ENCODE assay signal across 16 cellular contexts in the genomic region with DNA sequence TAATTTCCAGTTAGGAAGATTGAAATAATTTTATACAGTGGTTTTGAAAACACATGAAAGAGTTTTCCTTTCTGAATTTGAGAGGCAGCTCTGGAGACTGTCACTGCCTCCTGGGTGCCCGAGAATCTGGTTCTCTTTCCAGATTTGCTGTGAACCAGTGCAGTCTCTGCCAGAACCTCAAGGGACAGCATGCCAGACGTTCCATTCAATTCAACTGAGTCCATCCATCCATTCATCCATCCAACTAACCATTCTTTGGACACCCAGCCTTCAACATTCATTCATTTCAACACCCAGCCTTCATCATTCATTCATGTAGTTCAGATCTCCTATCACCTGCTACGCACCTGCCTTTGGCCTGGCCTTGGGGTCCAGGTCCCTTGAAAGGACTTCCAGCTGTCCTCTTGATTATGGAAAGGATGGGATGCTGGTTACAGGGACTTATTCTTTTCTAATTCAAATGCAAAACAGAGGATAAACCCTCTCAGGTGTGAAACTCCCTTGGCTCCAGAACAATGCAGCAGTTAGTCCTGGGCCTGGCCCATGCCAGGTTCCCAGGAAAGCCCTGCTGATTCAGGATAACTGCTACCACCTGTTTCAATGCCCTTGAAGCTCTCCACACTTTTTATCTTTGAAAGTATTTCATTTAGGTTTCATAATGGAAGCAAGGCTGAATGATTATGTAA.
A peak's percentile ranks its signal among the peaks of the same experiment; 100 is the strongest.
DNase-seq lines count a peak whose midpoint lies in the region; ATAC-seq and TF ChIP-seq lines count a peak whose summit lies in the region.
"Had no signal": no experiment of that assay in that cellular context is flagged by ENCODE, and none has a peak within 500 bp of the region (broad histone marks: within the 10 kb centered on the region; RNA-seq: fewer than 3 reads in every experiment).

No MANE protein-coding gene starts in this region.

- no peak for TF ChIP-seq EP300 in gastroesophageal sphincter (IDR thresholded peaks at IDR 0.05)

- H3K27me3 ChIP-seq in endodermal cell (ENCODE audit: control insufficient read depth, insufficient read depth, low read length, poor library complexity, severe bottlenecking) (no peaks in the 10 kb centered on the region), neural progenitor cell (no peaks in the 10 kb centered on the region), gastroesophageal sphincter (peaks cover 16% of the 10 kb centered on the region)

- no peak overlapping the region for H3K9ac ChIP-seq in endodermal cell (ENCODE audit: extremely low read depth, low read length, poor library complexity, severe bottlenecking)
- H3K9ac ChIP-seq in neural progenitor cell, result no peak overlapping the region

- H3K4me3 ChIP-seq in endodermal cell (ENCODE audit: low read length) (no peak overlapping the region), neural progenitor cell (no peak overlapping the region), gastroesophageal sphincter (no peak overlapping the region)
- H3K4me3 ChIP-seq: SJSA1 had no signal

- no peak overlapping the region for H3K4me2 ChIP-seq in neural progenitor cell

- H3K4me1 Mint-ChIP-seq in endodermal cell (peaks cover 31% of the 10 kb centered on the region), neural progenitor cell (peaks cover 27% of the 10 kb centered on the region)
- H3K4me1 Mint-ChIP-seq: CD4-positive, alpha-beta memory T cell had no signal

- H3K9me3 Mint-ChIP-seq in endodermal cell (no peaks in the 10 kb centered on the region), neural progenitor cell (peaks cover 2% of the 10 kb centered on the region)

- no peaks in the 10 kb centered on the region for H3K79me2 ChIP-seq in neural progenitor cell (ENCODE audit: low read depth)

- H2AFZ ChIP-seq in neural progenitor cell (replicated peaks), result no peak overlapping the region

- TF ChIP-seq CTCF in endodermal cell (conservative IDR thresholded peaks at IDR 0.05), result peak; percentile 22
- TF ChIP-seq CTCF in neural progenitor cell (IDR thresholded peaks at IDR 0.05), result no peak
- no peak for TF ChIP-seq CTCF in gastroesophageal sphincter (IDR thresholded peaks at IDR 0.05)

- H3K9me3 ChIP-seq in endodermal cell (ENCODE audit: control insufficient read depth, low read length) (no peaks in the 10 kb centered on the region), neural progenitor cell (ENCODE audit: low read depth) (no peaks in the 10 kb centered on the region), gastroesophageal sphincter (no peaks in the 10 kb centered on the region)
- H3K9me3 ChIP-seq: SJSA1 had no signal

- H3K36me3 ChIP-seq in endodermal cell (ENCODE audit: control insufficient read depth, insufficient read depth, low read length), result no peaks in the 10 kb centered on the region
- no peaks in the 10 kb centered on the region for H3K36me3 ChIP-seq in neural progenitor cell
- no peaks in the 10 kb centered on the region for H3K36me3 ChIP-seq in gastroesophageal sphincter
- H3K36me3 ChIP-seq: SJSA1 had no signal

- 63 to 100% methylated on average over 2 to 3 of the region's 3 CpGs for WGBS in endodermal cell (ENCODE audit: insufficient coverage in 1 of 2, insufficient read length in 1 of 2), 2 experiments
- 51 to 54% methylated on average over 3 of the region's 3 CpGs for WGBS in gastroesophageal sphincter (ENCODE audit: low coverage in 1 of 2), 2 donors

- H3F3A ChIP-seq in neural progenitor cell (ENCODE audit: low read depth), result no peaks in the 10 kb centered on the region

- H3K27ac ChIP-seq in endodermal cell (ENCODE audit: low read depth, low read length) (no peak overlapping the region), neural progenitor cell (no peak overlapping the region), gastroesophageal sphincter (no peak overlapping the region)
- H3K27ac ChIP-seq: HL-60, SJSA1 had no signal

- DNase-seq in NCI-H446 (lab: John Stamatoyannopoulos, UW) (peak; percentile 10 to 45), NCI-H446 treated with DMSO at 0.1 percent for 48 hours (lab: John Stamatoyannopoulos, UW) (no peak), NCI-H526 treated with DMSO at 0.1 percent for 48 hours (lab: John Stamatoyannopoulos, UW) (peak; percentile 34), endodermal cell (peak; percentile 93), neural progenitor cell (ENCODE audit: low spot score) (peak; percentile 20), NCI-H2171 treated with DMSO at 0.1 percent for 48 hours (lab: John Stamatoyannopoulos, UW) (no peak)
- DNase-seq: Calu3; CD4-positive, alpha-beta memory T cell; GOT3; NCI-H1930; NCI-H226; SW 1271 had no signal

- no peaks in the 10 kb centered on the region for H4K20me1 ChIP-seq in neural progenitor cell (ENCODE audit: low read depth)

- H3K27ac Mint-ChIP-seq in endodermal cell (no peak overlapping the region), neural progenitor cell (peak overlapping the region; percentile 32)
- H3K27ac Mint-ChIP-seq: CD4-positive, alpha-beta memory T cell had no signal

- H3K36me3 Mint-ChIP-seq in endodermal cell (ENCODE audit: low read depth) (no peaks in the 10 kb centered on the region), neural progenitor cell (no peaks in the 10 kb centered on the region)
- H3K36me3 Mint-ChIP-seq: CD4-positive, alpha-beta memory T cell had no signal

- H3K27me3 Mint-ChIP-seq in endodermal cell (ENCODE audit: insufficient read depth) (peaks cover 36% of the 10 kb centered on the region), neural progenitor cell (ENCODE audit: insufficient read depth, low read depth) (peaks cover 7% of the 10 kb centered on the region)

- TF ChIP-seq POLR2A in gastroesophageal sphincter (IDR thresholded peaks at IDR 0.05), result no peak

- no peak for ATAC-seq in GM21717 (IDR thresholded peaks at IDR 0.05; ENCODE audit: unreplicated experiment)
- no peak for ATAC-seq in gastroesophageal sphincter

- H3K4me1 ChIP-seq in endodermal cell (ENCODE audit: control insufficient read depth, insufficient read depth, low read length), result peaks cover 5% of the 10 kb centered on the region
- peaks cover 17% of the 10 kb centered on the region for H3K4me1 ChIP-seq in neural progenitor cell
- H3K4me1 ChIP-seq in gastroesophageal sphincter, result no peaks in the 10 kb centered on the region
- H3K4me1 ChIP-seq: SJSA1 had no signal

- no peak overlapping the region for H3K4me3 Mint-ChIP-seq in endodermal cell
- no peak overlapping the region for H3K4me3 Mint-ChIP-seq in neural progenitor cell
- H3K4me3 Mint-ChIP-seq: CD4-positive, alpha-beta memory T cell had no signal

Comparison
In these comparisons a context has a peak if more than half of its experiments do, and no peak if none do; other contexts are left out.
1. DNase-seq: peak in NCI-H446 (2 of 2), NCI-H526 treated with DMSO at 0.1 percent for 48 hours (single experiment), endodermal cell (single experiment) and neural progenitor cell (single experiment); none in NCI-H446 treated with DMSO at 0.1 percent for 48 hours (single experiment) and NCI-H2171 treated with DMSO at 0.1 percent for 48 hours (single experiment).